1 cellular context compared by ENCODE assay signal in genomic region chr20:25227317-25227831, GRCh38.
A peak's percentile ranks its signal among the peaks of the same experiment; 100 is the strongest.
TF ChIP-seq lines count a peak whose summit lies in the region.

No MANE protein-coding gene starts in this region.

TF ChIP-seq in HEK293, 187 proteins besides CTCF, POLR2A, EP300 and RAD21 (continued from another document and continues in another):
- TF ChIP-seq ZNF18 (tag by site-specific recombination; IDR thresholded peaks at IDR 0.05) (no peak), ZNF211 (tag by site-specific recombination; IDR thresholded peaks at IDR 0.05; ENCODE audit: low read depth) (no peak), ZNF2 (tag by site-specific recombination; IDR thresholded peaks at IDR 0.05) (no peak), ZNF366 (tag by site-specific recombination; conservative IDR thresholded peaks at IDR 0.05) (peak; percentile 75), KLF8 (tag by site-specific recombination; IDR thresholded peaks at IDR 0.05) (no peak), ATF2 (tag by site-specific recombination; IDR thresholded peaks at IDR 0.05; ENCODE audit: low read depth) (0 out of 2 replicates have a peak, but pooled peaks have one; percentile 22), ZNF555 (tag by site-specific recombination; conservative IDR thresholded peaks at IDR 0.05) (no peak), ZNF274 (IDR thresholded peaks at IDR 0.05; ENCODE audit: low read length) (no peak), ZNF274 (tag by site-specific recombination; IDR thresholded peaks at IDR 0.05; ENCODE audit: borderline replicate concordance) (no peak), ZNF529 (tag by site-specific recombination; IDR thresholded peaks at IDR 0.05; ENCODE audit: insufficient replicate concordance) (no peak), KLF10 (tag by site-specific recombination; IDR thresholded peaks at IDR 0.05) (no peak), ZNF777 (tag by site-specific recombination; IDR thresholded peaks at IDR 0.05; ENCODE audit: borderline replicate concordance) (no peak), ZNF670 (tag by site-specific recombination; IDR thresholded peaks at IDR 0.05; ENCODE audit: low read depth) (no peak), ZSCAN5A (tag by site-specific recombination; IDR thresholded peaks at IDR 0.05) (no peak), ZNF629 (tag by site-specific recombination; IDR thresholded peaks at IDR 0.05) (peak; percentile 55; the same call in 1 of the 2 replicates), ZNF404 (tag by site-specific recombination; IDR thresholded peaks at IDR 0.05) (no peak), ZFP41 (tag by site-specific recombination; IDR thresholded peaks at IDR 0.05; ENCODE audit: borderline replicate concordance) (no peak), FEZF1 (tag by site-specific recombination; IDR thresholded peaks at IDR 0.05) (peak; percentile 91), ZNF596 (tag by site-specific recombination; IDR thresholded peaks at IDR 0.05) (no peak), ZNF585B (tag by site-specific recombination; IDR thresholded peaks at IDR 0.05) (no peak), BCL6B (tag by site-specific recombination; IDR thresholded peaks at IDR 0.05) (no peak), ZNF266 (tag by site-specific recombination; IDR thresholded peaks at IDR 0.05; ENCODE audit: low read depth) (no peak), SP3 (tag by site-specific recombination; IDR thresholded peaks at IDR 0.05) (no peak), ZSCAN16 (tag by site-specific recombination; IDR thresholded peaks at IDR 0.05) (no peak), YY1 (tag by site-specific recombination; IDR thresholded peaks at IDR 0.05) (no peak), ZBTB17 (tag by site-specific recombination; IDR thresholded peaks at IDR 0.05) (no peak), SCRT2 (tag by site-specific recombination; IDR thresholded peaks at IDR 0.05) (no peak), OVOL3 (tag by site-specific recombination; IDR thresholded peaks at IDR 0.05) (no peak), ZNF510 (tag by site-specific recombination; IDR thresholded peaks at IDR 0.05; ENCODE audit: insufficient replicate concordance) (no peak), ZNF623 (tag by site-specific recombination; IDR thresholded peaks at IDR 0.05) (no peak), ZNF433 (tag by site-specific recombination; IDR thresholded peaks at IDR 0.05; ENCODE audit: low read depth) (no peak), SALL2 (tag by site-specific recombination; IDR thresholded peaks at IDR 0.05; ENCODE audit: borderline replicate concordance) (no peak), MYNN (tag by site-specific recombination; IDR thresholded peaks at IDR 0.05; ENCODE audit: borderline replicate concordance) (no peak), ZNF16 (tag by site-specific recombination; IDR thresholded peaks at IDR 0.05; ENCODE audit: low read depth) (no peak), SP7 (tag by site-specific recombination; IDR thresholded peaks at IDR 0.05) (peak; percentile 41; the same call in 1 of the 2 replicates), ZNF155 (tag by site-specific recombination; IDR thresholded peaks at IDR 0.05) (no peak), ZSCAN23 (tag by site-specific recombination; IDR thresholded peaks at IDR 0.05) (no peak), ZNF354C (tag by site-specific recombination; IDR thresholded peaks at IDR 0.05; ENCODE audit: borderline replicate concordance, low read depth) (no peak), ZNF239 (tag by site-specific recombination; IDR thresholded peaks at IDR 0.05) (no peak), ZNF837 (tag by site-specific recombination; IDR thresholded peaks at IDR 0.05) (no peak), ZNF791 (tag by site-specific recombination; IDR thresholded peaks at IDR 0.05) (no peak), ZNF423 (tag by site-specific recombination; IDR thresholded peaks at IDR 0.05) (no peak), ZBTB48 (tag by site-specific recombination; IDR thresholded peaks at IDR 0.05) (no peak), ZFP3 (tag by site-specific recombination; IDR thresholded peaks at IDR 0.05; ENCODE audit: low read depth) (no peak), INSM2 (tag by site-specific recombination; IDR thresholded peaks at IDR 0.05) (no peak; the same call in 1 of the 2 replicates), GLIS1 (tag by site-specific recombination; IDR thresholded peaks at IDR 0.05) (no peak), ZNF175 (tag by site-specific recombination; IDR thresholded peaks at IDR 0.05) (no peak), ZNF23 (tag by site-specific recombination; IDR thresholded peaks at IDR 0.05; ENCODE audit: borderline replicate concordance) (no peak)
- TF ChIP-seq, protein P1, sequence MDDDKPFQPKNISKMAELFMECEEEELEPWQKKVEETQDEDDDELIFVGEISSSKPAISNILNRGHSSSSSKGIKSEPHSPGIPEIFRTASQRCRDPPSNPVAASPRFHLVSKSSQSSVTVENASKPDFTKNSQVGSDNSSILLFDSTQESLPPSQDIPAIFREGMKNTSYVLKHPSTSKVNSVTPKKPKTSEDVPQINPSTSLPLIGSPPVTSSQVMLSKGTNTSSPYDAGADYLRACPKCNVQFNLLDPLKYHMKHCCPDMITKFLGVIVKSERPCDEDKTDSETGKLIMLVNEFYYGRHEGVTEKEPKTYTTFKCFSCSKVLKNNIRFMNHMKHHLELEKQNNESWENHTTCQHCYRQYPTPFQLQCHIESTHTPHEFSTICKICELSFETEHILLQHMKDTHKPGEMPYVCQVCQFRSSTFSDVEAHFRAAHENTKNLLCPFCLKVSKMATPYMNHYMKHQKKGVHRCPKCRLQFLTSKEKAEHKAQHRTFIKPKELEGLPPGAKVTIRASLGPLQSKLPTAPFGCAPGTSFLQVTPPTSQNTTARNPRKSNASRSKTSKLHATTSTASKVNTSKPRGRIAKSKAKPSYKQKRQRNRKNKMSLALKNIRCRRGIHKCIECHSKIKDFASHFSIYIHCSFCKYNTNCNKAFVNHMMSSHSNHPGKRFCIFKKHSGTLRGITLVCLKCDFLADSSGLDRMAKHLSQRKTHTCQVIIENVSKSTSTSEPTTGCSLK (tag by site-specific recombination; IDR thresholded peaks at IDR 0.05): no peak
- TF ChIP-seq, protein P2, sequence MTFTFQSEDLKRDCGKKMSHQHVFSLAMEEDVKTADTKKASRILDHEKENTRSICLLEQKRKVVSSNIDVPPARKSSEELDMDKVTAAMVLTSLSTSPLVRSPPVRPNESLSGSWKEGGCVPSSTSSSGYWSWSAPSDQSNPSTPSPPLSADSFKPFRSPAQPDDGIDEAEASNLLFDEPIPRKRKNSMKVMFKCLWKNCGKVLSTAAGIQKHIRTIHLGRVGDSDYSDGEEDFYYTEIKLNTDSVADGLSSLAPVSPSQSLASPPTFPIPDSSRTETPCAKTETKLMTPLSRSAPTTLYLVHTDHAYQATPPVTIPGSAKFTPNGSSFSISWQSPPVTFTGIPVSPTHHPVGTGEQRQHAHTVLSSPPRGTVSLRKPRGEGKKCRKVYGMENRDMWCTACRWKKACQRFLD (tag by site-specific recombination; IDR thresholded peaks at IDR 0.05): no peak
- TF ChIP-seq, protein P3, sequence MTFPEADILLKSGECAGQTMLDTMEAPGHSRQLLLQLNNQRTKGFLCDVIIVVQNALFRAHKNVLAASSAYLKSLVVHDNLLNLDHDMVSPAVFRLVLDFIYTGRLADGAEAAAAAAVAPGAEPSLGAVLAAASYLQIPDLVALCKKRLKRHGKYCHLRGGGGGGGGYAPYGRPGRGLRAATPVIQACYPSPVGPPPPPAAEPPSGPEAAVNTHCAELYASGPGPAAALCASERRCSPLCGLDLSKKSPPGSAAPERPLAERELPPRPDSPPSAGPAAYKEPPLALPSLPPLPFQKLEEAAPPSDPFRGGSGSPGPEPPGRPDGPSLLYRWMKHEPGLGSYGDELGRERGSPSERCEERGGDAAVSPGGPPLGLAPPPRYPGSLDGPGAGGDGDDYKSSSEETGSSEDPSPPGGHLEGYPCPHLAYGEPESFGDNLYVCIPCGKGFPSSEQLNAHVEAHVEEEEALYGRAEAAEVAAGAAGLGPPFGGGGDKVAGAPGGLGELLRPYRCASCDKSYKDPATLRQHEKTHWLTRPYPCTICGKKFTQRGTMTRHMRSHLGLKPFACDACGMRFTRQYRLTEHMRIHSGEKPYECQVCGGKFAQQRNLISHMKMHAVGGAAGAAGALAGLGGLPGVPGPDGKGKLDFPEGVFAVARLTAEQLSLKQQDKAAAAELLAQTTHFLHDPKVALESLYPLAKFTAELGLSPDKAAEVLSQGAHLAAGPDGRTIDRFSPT (tag by site-specific recombination; IDR thresholded peaks at IDR 0.05): peak; percentile 70; the same call in 1 of the 2 replicates
- TF ChIP-seq, protein P4, sequence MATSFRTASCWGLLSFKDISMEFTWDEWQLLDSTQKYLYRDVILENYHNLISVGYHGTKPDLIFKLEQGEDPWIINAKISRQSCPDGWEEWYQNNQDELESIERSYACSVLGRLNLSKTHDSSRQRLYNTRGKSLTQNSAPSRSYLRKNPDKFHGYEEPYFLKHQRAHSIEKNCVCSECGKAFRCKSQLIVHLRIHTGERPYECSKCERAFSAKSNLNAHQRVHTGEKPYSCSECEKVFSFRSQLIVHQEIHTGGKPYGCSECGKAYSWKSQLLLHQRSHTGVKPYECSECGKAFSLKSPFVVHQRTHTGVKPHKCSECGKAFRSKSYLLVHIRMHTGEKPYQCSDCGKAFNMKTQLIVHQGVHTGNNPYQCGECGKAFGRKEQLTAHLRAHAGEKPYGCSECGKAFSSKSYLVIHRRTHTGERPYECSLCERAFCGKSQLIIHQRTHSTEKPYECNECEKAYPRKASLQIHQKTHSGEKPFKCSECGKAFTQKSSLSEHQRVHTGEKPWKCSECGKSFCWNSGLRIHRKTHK (tag by site-specific recombination; IDR thresholded peaks at IDR 0.05): no peak
